8 cellular contexts compared by ENCODE assay signal in the genomic region with DNA sequence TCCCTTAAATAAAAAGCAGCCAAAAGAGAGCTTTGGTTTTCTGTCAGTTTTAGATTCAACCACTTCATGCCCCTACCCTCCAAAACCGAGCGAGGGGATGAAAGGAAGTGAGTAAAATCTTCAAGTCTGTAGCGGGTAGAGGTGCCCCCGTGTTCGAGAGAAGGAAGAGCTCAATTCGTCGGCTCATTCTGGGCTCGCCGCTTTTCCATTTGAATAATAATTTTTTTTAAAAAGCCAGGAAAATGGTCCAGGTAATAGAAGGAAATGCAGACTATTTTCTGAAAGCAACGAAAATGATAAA.
A peak's percentile ranks its signal among the peaks of the same experiment; 100 is the strongest.
DNase-seq lines count a peak whose midpoint lies in the region; ATAC-seq and TF ChIP-seq lines count a peak whose summit lies in the region.

No MANE protein-coding gene starts in this region.

- peaks cover 13% of the 10 kb centered on the region; the same call in 1 of the 2 replicates for H3K36me3 ChIP-seq in HUES64 (ENCODE audit: insufficient read depth, low read length)

- H3K4me3 Mint-ChIP-seq in CD14-positive monocyte = peak overlapping the region; percentile 84 to 97
- peak overlapping the region; percentile 100 for H3K4me3 Mint-ChIP-seq in natural killer cell

- peaks cover 46% of the 10 kb centered on the region for H3K4me1 ChIP-seq in HUES64 (ENCODE audit: insufficient read depth, low read length)

- peaks cover 23% of the 10 kb centered on the region for H3K27me3 ChIP-seq in HUES64 (ENCODE audit: insufficient read depth, low read length)

- no peaks in the 10 kb centered on the region for H3K9me3 ChIP-seq in HUES64 (ENCODE audit: insufficient read depth, low read depth, low read length)

- DNase-seq in CD14-positive monocyte (ENCODE audit: low spot score) (no peak), choroid plexus epithelial cell (ENCODE audit: low read depth) (no peak), natural killer cell (no peak), NCI-H1436 (lab: John Stamatoyannopoulos, UW) (no peak), GOT3 (lab: John Stamatoyannopoulos, UW) (no peak), posterior cingulate gyrus (no peak)
- DNase-seq in effector CD4-positive, alpha-beta T cell = no peak

- intact Hi-C loops in CD14-positive monocyte (cut with micrococcal nuclease) = no loop called here
- intact Hi-C loops in natural killer cell (cut with micrococcal nuclease) = loop anchor here (1.0 to 10.0 kb wide), 10 partner anchors 17 to 631 kb away; no protein-coding TSS in a partner anchor
- intact Hi-C loops in posterior cingulate gyrus (cut with DNase I) = loop anchor here (10.0 kb wide), 1 partner anchor 281 kb away; no protein-coding TSS in a partner anchor

- H3K4me3 ChIP-seq in HUES64 (ENCODE audit: low read length) (peak overlapping the region; percentile 89), choroid plexus epithelial cell (ENCODE audit: low read depth, low read length) (peak overlapping the region; percentile 76)

- H3K4me1 Mint-ChIP-seq in CD14-positive monocyte (peaks cover 14% of the 10 kb centered on the region), natural killer cell (peaks cover 41 to 48% of the 10 kb centered on the region in 2 donors)

- peak overlapping the region; percentile 94 for H3K9ac ChIP-seq in HUES64 (ENCODE audit: low read depth, low read length)

- ATAC-seq in natural killer cell = no peak

- H3K9me3 Mint-ChIP-seq in CD14-positive monocyte = peaks cover 0 to 13% (median 4%) of the 10 kb centered on the region in 7 donors
- H3K9me3 Mint-ChIP-seq in natural killer cell = no peaks in the 10 kb centered on the region

- H3K27ac ChIP-seq in HUES64 (ENCODE audit: low read depth, low read length) = peak overlapping the region; percentile 71; the same call in 1 of the 2 replicates

- WGBS in HUES64 = 0% methylated on average over 10 of the region's 10 CpGs

- peaks cover 44 to 56% (median 47%) of the 10 kb centered on the region in 3 donors for H3K27me3 Mint-ChIP-seq in CD14-positive monocyte (ENCODE audit: low read depth in 3 of 3)
- H3K27me3 Mint-ChIP-seq in natural killer cell (ENCODE audit: low read depth in 2 of 2) = no peaks in the 10 kb centered on the region

- TF ChIP-seq CTCF in CD14-positive monocyte (IDR thresholded peaks at IDR 0.05) (no peak), choroid plexus epithelial cell (conservative IDR thresholded peaks at IDR 0.05; ENCODE audit: low read depth, low read length) (no peak), natural killer cell (IDR thresholded peaks at IDR 0.05) (no peak)

- H3K36me3 Mint-ChIP-seq in CD14-positive monocyte = peaks cover 0 to 4% of the 10 kb centered on the region in 2 donors
- peaks cover 6% of the 10 kb centered on the region for H3K36me3 Mint-ChIP-seq in natural killer cell

- H3K27ac Mint-ChIP-seq in CD14-positive monocyte = no peak overlapping the region
- H3K27ac Mint-ChIP-seq in natural killer cell = peak overlapping the region; percentile 83 to 96

Comparison
In these comparisons a context has a peak if more than half of its experiments do, and no peak if none do; other contexts are left out.
1. H3K27ac Mint-ChIP-seq: peak in natural killer cell (2 of 2); none in CD14-positive monocyte (0 of 7).
2. intact Hi-C loops: an anchor here in natural killer cell (1.0 to 10.0 kb wide) and posterior cingulate gyrus (10.0 kb wide); none called in CD14-positive monocyte.